In the genomic region with DNA sequence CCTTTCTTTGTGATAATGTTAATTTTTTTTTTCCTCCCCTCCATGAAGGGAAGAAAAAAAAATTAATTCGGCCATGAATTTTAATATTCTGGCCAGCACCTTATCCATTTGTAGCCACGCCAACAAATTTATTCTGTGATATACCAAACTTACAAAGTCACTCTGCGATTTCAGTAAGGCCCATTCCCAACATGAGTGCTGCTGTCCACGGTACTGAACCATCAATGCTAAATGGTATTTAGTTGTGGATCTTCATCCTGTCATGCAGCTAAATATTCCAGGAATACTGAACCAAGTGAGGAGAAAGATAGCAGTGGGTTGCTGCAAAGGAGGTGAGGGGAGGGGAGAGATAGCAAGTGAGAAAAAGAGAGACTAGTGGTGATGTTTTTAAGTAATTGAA, we compare ENCODE assay signal across 1 cellular context.
TF ChIP-seq lines count a peak whose summit lies in the region.

No MANE protein-coding gene starts in this region.

TF ChIP-seq in GM23338, 12 proteins besides CTCF, POLR2A, EP300 and RAD21:
- TF ChIP-seq, protein P1, sequence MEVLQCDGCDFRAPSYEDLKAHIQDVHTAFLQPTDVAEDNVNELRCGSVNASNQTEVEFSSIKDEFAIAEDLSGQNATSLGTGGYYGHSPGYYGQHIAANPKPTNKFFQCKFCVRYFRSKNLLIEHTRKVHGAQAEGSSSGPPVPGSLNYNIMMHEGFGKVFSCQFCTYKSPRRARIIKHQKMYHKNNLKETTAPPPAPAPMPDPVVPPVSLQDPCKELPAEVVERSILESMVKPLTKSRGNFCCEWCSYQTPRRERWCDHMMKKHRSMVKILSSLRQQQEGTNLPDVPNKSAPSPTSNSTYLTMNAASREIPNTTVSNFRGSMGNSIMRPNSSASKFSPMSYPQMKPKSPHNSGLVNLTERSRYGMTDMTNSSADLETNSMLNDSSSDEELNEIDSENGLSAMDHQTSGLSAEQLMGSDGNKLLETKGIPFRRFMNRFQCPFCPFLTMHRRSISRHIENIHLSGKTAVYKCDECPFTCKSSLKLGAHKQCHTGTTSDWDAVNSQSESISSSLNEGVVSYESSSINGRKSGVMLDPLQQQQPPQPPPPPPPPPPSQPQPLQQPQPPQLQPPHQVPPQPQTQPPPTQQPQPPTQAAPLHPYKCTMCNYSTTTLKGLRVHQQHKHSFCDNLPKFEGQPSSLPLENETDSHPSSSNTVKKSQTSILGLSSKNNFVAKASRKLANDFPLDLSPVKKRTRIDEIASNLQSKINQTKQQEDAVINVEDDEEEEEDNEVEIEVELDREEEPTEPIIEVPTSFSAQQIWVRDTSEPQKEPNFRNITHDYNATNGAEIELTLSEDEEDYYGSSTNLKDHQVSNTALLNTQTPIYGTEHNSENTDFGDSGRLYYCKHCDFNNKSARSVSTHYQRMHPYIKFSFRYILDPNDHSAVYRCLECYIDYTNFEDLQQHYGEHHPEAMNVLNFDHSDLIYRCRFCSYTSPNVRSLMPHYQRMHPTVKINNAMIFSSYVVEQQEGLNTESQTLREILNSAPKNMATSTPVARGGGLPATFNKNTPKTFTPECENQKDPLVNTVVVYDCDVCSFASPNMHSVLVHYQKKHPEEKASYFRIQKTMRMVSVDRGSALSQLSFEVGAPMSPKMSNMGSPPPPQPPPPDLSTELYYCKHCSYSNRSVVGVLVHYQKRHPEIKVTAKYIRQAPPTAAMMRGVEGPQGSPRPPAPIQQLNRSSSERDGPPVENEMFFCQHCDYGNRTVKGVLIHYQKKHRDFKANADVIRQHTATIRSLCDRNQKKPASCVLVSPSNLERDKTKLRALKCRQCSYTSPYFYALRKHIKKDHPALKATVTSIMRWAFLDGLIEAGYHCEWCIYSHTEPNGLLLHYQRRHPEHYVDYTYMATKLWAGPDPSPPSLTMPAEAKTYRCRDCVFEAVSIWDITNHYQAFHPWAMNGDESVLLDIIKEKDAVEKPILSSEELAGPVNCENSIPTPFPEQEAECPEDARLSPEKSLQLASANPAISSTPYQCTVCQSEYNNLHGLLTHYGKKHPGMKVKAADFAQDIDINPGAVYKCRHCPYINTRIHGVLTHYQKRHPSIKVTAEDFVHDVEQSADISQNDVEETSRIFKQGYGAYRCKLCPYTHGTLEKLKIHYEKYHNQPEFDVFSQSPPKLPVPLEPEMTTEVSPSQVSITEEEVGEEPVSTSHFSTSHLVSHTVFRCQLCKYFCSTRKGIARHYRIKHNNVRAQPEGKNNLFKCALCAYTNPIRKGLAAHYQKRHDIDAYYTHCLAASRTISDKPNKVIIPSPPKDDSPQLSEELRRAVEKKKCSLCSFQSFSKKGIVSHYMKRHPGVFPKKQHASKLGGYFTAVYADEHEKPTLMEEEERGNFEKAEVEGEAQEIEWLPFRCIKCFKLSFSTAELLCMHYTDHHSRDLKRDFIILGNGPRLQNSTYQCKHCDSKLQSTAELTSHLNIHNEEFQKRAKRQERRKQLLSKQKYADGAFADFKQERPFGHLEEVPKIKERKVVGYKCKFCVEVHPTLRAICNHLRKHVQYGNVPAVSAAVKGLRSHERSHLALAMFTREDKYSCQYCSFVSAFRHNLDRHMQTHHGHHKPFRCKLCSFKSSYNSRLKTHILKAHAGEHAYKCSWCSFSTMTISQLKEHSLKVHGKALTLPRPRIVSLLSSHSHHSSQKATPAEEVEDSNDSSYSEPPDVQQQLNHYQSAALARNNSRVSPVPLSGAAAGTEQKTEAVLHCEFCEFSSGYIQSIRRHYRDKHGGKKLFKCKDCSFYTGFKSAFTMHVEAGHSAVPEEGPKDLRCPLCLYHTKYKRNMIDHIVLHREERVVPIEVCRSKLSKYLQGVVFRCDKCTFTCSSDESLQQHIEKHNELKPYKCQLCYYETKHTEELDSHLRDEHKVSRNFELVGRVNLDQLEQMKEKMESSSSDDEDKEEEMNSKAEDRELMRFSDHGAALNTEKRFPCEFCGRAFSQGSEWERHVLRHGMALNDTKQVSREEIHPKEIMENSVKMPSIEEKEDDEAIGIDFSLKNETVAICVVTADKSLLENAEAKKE (CRISPR knock-in tag; IDR thresholded peaks at IDR 0.05): no peak
- TF ChIP-seq, protein P2, sequence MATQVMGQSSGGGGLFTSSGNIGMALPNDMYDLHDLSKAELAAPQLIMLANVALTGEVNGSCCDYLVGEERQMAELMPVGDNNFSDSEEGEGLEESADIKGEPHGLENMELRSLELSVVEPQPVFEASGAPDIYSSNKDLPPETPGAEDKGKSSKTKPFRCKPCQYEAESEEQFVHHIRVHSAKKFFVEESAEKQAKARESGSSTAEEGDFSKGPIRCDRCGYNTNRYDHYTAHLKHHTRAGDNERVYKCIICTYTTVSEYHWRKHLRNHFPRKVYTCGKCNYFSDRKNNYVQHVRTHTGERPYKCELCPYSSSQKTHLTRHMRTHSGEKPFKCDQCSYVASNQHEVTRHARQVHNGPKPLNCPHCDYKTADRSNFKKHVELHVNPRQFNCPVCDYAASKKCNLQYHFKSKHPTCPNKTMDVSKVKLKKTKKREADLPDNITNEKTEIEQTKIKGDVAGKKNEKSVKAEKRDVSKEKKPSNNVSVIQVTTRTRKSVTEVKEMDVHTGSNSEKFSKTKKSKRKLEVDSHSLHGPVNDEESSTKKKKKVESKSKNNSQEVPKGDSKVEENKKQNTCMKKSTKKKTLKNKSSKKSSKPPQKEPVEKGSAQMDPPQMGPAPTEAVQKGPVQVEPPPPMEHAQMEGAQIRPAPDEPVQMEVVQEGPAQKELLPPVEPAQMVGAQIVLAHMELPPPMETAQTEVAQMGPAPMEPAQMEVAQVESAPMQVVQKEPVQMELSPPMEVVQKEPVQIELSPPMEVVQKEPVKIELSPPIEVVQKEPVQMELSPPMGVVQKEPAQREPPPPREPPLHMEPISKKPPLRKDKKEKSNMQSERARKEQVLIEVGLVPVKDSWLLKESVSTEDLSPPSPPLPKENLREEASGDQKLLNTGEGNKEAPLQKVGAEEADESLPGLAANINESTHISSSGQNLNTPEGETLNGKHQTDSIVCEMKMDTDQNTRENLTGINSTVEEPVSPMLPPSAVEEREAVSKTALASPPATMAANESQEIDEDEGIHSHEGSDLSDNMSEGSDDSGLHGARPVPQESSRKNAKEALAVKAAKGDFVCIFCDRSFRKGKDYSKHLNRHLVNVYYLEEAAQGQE (IDR thresholded peaks at IDR 0.05; ENCODE audit: unreplicated experiment): peak; percentile 93
